ENCODE assay signal across 10 cellular contexts in genomic region chr2:239443666-239444567, GRCh38. TPM values are rescaled to one million over a fixed set of nuclear protein-coding genes. Genes with fewer than 3 reads are reported as not detected.
A peak's percentile ranks its signal among the peaks of the same experiment; 100 is the strongest.
DNase-seq lines count a peak whose midpoint lies in the region; ATAC-seq and TF ChIP-seq lines count a peak whose summit lies in the region.
"Had no signal": no experiment of that assay in that cellular context is flagged by ENCODE, and none has a peak within 500 bp of the region (broad histone marks: within the 10 kb centered on the region; RNA-seq: fewer than 3 reads in every experiment).

No MANE protein-coding gene starts in this region.

- H4K20me1 ChIP-seq in fibroblast of lung (ENCODE audit: control insufficient read depth, extremely low read depth, insufficient read depth, low read length), result no peaks in the 10 kb centered on the region

- H3K27me3 ChIP-seq in fibroblast of lung (ENCODE audit: control insufficient read depth, insufficient read depth, low read length) (no peaks in the 10 kb centered on the region), psoas muscle (ENCODE audit: insufficient read depth in 3 of 3, low read length in 2 of 3) (peaks cover 0 to 16% (median 3%) of the 10 kb centered on the region in 3 donors), WERI-Rb-1 (ENCODE audit: insufficient read depth, low read depth, severe bottlenecking) (peaks cover 88% of the 10 kb centered on the region)

- H3K4me2 ChIP-seq in fibroblast of lung (ENCODE audit: extremely low read depth, insufficient read depth, low read length), result no peak overlapping the region

- no peak overlapping the region for H3K9ac ChIP-seq in fibroblast of lung (ENCODE audit: insufficient read depth, low read length)

- ATAC-seq in psoas muscle (peak; percentile 73 to 91 (median 81)), HG03039 (IDR thresholded peaks at IDR 0.05; ENCODE audit: unreplicated experiment) (no peak)
- ATAC-seq: Panc1 had no signal

- 75 to 85% (median 78%) methylated on average over 14 of the region's 14 CpGs for WGBS in psoas muscle, 3 donors

- TF ChIP-seq CTCF in fibroblast of lung (conservative IDR thresholded peaks at IDR 0.05 in 1 of 2, IDR thresholded peaks at IDR 0.05 in 1 of 2; ENCODE audit: low read depth in 1 of 2, low read length in 2 of 2) (no peak), psoas muscle (IDR thresholded peaks at IDR 0.05) (no peak), GM20000 (IDR thresholded peaks at IDR 0.05; ENCODE audit: extremely low read depth, missing control alignments) (no peak), WERI-Rb-1 (IDR thresholded peaks at IDR 0.05; ENCODE audit: low read depth, low read length) (no peak)

- no peaks in the 10 kb centered on the region for H3K4me1 ChIP-seq in fibroblast of lung (ENCODE audit: control insufficient read depth, extremely low read depth, insufficient read depth, low read length)
- no peaks in the 10 kb centered on the region for H3K4me1 ChIP-seq in psoas muscle

- H3K4me3 ChIP-seq in fibroblast of lung (replicated peaks in 1 of 4; ENCODE audit: control extremely low read depth in 1 of 4, insufficient read depth in 1 of 4, low read depth in 3 of 4, low read length in 4 of 4), result no peak overlapping the region
- H3K4me3 ChIP-seq in psoas muscle, result no peak overlapping the region
- no peak overlapping the region for H3K4me3 ChIP-seq in WERI-Rb-1 (ENCODE audit: low read depth, low read length)

- no peak overlapping the region for H2AFZ ChIP-seq in fibroblast of lung (ENCODE audit: low read length)

- H3K27ac ChIP-seq in fibroblast of lung (ENCODE audit: insufficient read depth, low read length) (no peak overlapping the region), psoas muscle (no peak overlapping the region), WERI-Rb-1 (no peak overlapping the region)

- H3K36me3 ChIP-seq in fibroblast of lung (ENCODE audit: control insufficient read depth, insufficient read depth, low read length) (no peaks in the 10 kb centered on the region), psoas muscle (ENCODE audit: insufficient read depth in 1 of 2, low read depth in 1 of 2) (no peaks in the 10 kb centered on the region), WERI-Rb-1 (no peaks in the 10 kb centered on the region)

- H3K79me2 ChIP-seq in fibroblast of lung (ENCODE audit: control insufficient read depth, insufficient read depth, low read length), result no peaks in the 10 kb centered on the region

- intact Hi-C loops in psoas muscle (cut with DNase I), result no loop called here

- DNase-seq in EH (ENCODE audit: low read depth), result peak; percentile 73
- DNase-seq in RKO (ENCODE audit: low spot score), result peak; percentile 26
- DNase-seq in fibroblast of lung (ENCODE audit: low read depth in 2 of 2), result peak; percentile 17 to 73
- no peak for DNase-seq in psoas muscle
- no peak for DNase-seq in GM20000 (ENCODE audit: low spot score)
- no peak for DNase-seq in NCI-H187 treated with DMSO at 0.1 percent for 48 hours (lab: John Stamatoyannopoulos, UW)
- no peak for DNase-seq in WERI-Rb-1
- DNase-seq: stimulated activated CD8-positive, alpha-beta memory T cell treated with anti-CD3 and anti-CD28 coated beads, Interleukin-4, amount 100 ng/mL, for 48 hours had no signal

- H3K9me3 ChIP-seq in fibroblast of lung (ENCODE audit: control insufficient read depth, insufficient read depth, low read depth, low read length), result no peaks in the 10 kb centered on the region
- H3K9me3 ChIP-seq in psoas muscle, result no peaks in the 10 kb centered on the region
- H3K9me3 ChIP-seq in WERI-Rb-1 (ENCODE audit: severe bottlenecking), result peaks cover 5% of the 10 kb centered on the region

RNA-seq across cellular contexts. Expression of gene HDAC4, which starts 43.1 kb away (rescaled TPM):
- 12.1 and 19.8 TPM in 2 replicates for total RNA-seq in fibroblast of lung
- polyA plus RNA-seq in fibroblast of lung, result 7.4 and 8.2 TPM in 2 replicates
- polyA plus RNA-seq in fibroblast of lung (2012), result 3.2 and 6.3 TPM in 2 replicates
- 4.8 and 7.0 TPM in 2 replicates for polyA minus RNA-seq in fibroblast of lung (ENCODE audit: low replicate concordance)
- total RNA-seq in psoas muscle, result 100 to 1,000 TPM; 129 to 329 (median 154) TPM
- 10 to 100 TPM in 2 of 3 donors, 1 to 10 TPM in 1; 7.9 to 38.6 (median 29.9) TPM for polyA plus RNA-seq in psoas muscle

Comparison
In these comparisons a context has a peak if more than half of its experiments do, and no peak if none do; other contexts are left out.
1. DNase-seq: peak in EH (single experiment), RKO (single experiment) and fibroblast of lung (2 of 2); none in psoas muscle (0 of 2), GM20000 (single experiment), NCI-H187 treated with DMSO at 0.1 percent for 48 hours (single experiment) and WERI-Rb-1 (single experiment).